Comparison of ENCODE assay signal across 1 cellular context in the genomic region with DNA sequence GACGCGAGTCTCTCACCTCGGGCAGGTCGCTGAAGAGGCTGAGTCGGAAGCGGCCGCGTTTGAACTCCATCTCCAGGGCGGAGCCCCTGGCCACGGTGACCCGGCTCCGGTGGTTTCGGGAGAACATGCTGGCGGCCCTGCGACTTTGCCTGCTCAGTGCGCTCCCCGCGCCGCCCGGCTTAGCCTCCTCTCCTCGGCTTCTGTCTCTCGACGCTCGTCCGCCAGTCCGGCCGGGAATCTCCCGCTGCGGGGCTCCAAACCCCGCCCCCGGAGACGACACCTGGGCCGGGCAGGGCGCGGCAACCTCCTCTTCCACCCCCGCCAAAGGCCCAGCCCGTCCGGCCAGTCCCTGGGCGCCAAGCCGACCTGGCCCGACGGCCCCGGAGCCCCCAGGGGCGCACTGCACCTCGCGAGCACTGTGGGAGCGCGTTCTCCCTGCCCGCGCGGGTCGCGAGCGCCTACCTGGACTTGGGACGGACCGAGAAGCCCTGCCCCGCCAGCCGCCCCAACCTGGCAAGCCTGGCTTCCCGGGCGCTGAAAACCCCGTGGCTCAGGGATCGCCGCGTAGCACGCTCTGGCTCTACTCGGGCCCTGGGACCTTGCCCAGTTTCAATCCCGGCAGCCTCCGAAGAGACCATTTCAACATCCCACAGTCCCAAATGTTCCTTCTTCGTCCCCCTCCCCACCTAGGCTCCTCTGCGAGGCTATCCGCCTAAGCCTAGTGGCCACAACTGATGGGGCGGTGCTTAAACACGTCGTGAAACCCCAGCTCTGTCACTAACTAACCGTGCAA.
TF ChIP-seq lines count a peak whose summit lies in the region.

A gene with protein sequence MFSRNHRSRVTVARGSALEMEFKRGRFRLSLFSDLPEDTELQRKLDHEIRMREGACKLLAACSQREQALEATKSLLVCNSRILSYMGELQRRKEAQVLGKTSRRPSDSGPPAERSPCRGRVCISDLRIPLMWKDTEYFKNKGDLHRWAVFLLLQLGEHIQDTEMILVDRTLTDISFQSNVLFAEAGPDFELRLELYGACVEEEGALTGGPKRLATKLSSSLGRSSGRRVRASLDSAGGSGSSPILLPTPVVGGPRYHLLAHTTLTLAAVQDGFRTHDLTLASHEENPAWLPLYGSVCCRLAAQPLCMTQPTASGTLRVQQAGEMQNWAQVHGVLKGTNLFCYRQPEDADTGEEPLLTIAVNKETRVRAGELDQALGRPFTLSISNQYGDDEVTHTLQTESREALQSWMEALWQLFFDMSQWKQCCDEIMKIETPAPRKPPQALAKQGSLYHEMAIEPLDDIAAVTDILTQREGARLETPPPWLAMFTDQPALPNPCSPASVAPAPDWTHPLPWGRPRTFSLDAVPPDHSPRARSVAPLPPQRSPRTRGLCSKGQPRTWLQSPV (minus strand): TSS at position 248 of the 793 bp plus-strand sequence. CDS start 121 bp downstream, at position 127.

TF ChIP-seq in HepG2, 621 proteins besides CTCF, POLR2A, EP300 and RAD21 (continued from another document and continues in another):
- TF ChIP-seq ZNF432 (CRISPR knock-in tag; IDR thresholded peaks at IDR 0.05; ENCODE audit: borderline replicate concordance) (0 out of 2 replicates have a peak, but pooled peaks have one; percentile 77), THAP11 (CRISPR knock-in tag; IDR thresholded peaks at IDR 0.05) (peak; percentile 76), SIN3A (IDR thresholded peaks at IDR 0.05; ENCODE audit: borderline replicate concordance, low read depth, low read length) (peak; percentile 93), WIZ (CRISPR knock-in tag; IDR thresholded peaks at IDR 0.05) (peak; percentile 47), SMAD9 (CRISPR knock-in tag; IDR thresholded peaks at IDR 0.05) (no peak), ZNF567 (CRISPR knock-in tag; IDR thresholded peaks at IDR 0.05; ENCODE audit: borderline replicate concordance) (peak; percentile 49; the same call in 1 of the 2 replicates), PHF21A (CRISPR knock-in tag; IDR thresholded peaks at IDR 0.05) (peak; percentile 83), ZNF451 (CRISPR knock-in tag; IDR thresholded peaks at IDR 0.05) (peak; percentile 69), REPIN1 (CRISPR knock-in tag; IDR thresholded peaks at IDR 0.05; ENCODE audit: borderline replicate concordance, low read depth) (peak; percentile 60; the same call in 1 of the 2 replicates), PPARG (CRISPR knock-in tag; conservative IDR thresholded peaks at IDR 0.05) (peak; percentile 14; the same call in 1 of the 2 replicates), NCOR1 (IDR thresholded peaks at IDR 0.05; ENCODE audit: borderline replicate concordance, low read length) (no peak; the same call in 1 of the 2 replicates), CBFB (CRISPR knock-in tag; IDR thresholded peaks at IDR 0.05) (0 out of 2 replicates have a peak, but pooled peaks have one; percentile 59), ZFP41 (CRISPR knock-in tag; IDR thresholded peaks at IDR 0.05; ENCODE audit: borderline replicate concordance) (no peak; the same call in 1 of the 2 replicates), SP5 (CRISPR knock-in tag; IDR thresholded peaks at IDR 0.05; ENCODE audit: borderline replicate concordance, low read depth) (peak; percentile 79), MZF1 (CRISPR knock-in tag; IDR thresholded peaks at IDR 0.05; ENCODE audit: borderline replicate concordance) (0 out of 2 replicates have a peak, but pooled peaks have one; percentile 43), ZNF724P (CRISPR knock-in tag; IDR thresholded peaks at IDR 0.05; ENCODE audit: borderline replicate concordance) (peak; percentile 96), RBAK (CRISPR knock-in tag; IDR thresholded peaks at IDR 0.05) (no peak), YEATS4 (CRISPR knock-in tag; IDR thresholded peaks at IDR 0.05; ENCODE audit: borderline replicate concordance) (peak; percentile 93), MYNN (CRISPR knock-in tag; IDR thresholded peaks at IDR 0.05; ENCODE audit: low read depth) (0 out of 2 replicates have a peak, but pooled peaks have one; percentile 29), ZNF230 (CRISPR knock-in tag; IDR thresholded peaks at IDR 0.05) (peak; percentile 90), DNMT3B (CRISPR knock-in tag; conservative IDR thresholded peaks at IDR 0.05) (peak; percentile 70; the same call in 1 of the 2 replicates), MAFG (CRISPR knock-in tag; IDR thresholded peaks at IDR 0.05) (no peak), GTF2F1 (IDR thresholded peaks at IDR 0.05; ENCODE audit: low read length) (peak; percentile 57; the same call in 1 of the 2 replicates), TCF7 (IDR thresholded peaks at IDR 0.05; ENCODE audit: low read depth) (no peak; the same call in 1 of the 2 replicates), MIXL1 (CRISPR knock-in tag; IDR thresholded peaks at IDR 0.05) (peak; percentile 95; the same call in 1 of the 2 replicates), AHR (CRISPR knock-in tag; IDR thresholded peaks at IDR 0.05) (no peak; the same call in 1 of the 2 replicates), MIER3 (CRISPR knock-in tag; IDR thresholded peaks at IDR 0.05; ENCODE audit: borderline replicate concordance) (0 out of 2 replicates have a peak, but pooled peaks have one; percentile 67), ZNF3 (CRISPR knock-in tag; IDR thresholded peaks at IDR 0.05) (no peak), GABPB1 (CRISPR knock-in tag; IDR thresholded peaks at IDR 0.05) (peak; percentile 78; the same call in 1 of the 2 replicates), ZSCAN12 (CRISPR knock-in tag; IDR thresholded peaks at IDR 0.05) (peak; percentile 93; the same call in 1 of the 2 replicates)
- TF ChIP-seq, protein P1, sequence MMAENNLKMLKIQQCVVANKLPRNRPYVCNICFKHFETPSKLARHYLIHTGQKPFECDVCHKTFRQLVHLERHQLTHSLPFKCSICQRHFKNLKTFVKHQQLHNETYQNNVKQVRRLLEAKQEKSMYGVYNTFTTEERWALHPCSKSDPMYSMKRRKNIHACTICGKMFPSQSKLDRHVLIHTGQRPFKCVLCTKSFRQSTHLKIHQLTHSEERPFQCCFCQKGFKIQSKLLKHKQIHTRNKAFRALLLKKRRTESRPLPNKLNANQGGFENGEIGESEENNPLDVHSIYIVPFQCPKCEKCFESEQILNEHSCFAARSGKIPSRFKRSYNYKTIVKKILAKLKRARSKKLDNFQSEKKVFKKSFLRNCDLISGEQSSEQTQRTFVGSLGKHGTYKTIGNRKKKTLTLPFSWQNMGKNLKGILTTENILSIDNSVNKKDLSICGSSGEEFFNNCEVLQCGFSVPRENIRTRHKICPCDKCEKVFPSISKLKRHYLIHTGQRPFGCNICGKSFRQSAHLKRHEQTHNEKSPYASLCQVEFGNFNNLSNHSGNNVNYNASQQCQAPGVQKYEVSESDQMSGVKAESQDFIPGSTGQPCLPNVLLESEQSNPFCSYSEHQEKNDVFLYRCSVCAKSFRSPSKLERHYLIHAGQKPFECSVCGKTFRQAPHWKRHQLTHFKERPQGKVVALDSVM (CRISPR knock-in tag; IDR thresholded peaks at IDR 0.05) = peak; percentile 47; the same call in 1 of the 2 replicates
- TF ChIP-seq, protein P2, sequence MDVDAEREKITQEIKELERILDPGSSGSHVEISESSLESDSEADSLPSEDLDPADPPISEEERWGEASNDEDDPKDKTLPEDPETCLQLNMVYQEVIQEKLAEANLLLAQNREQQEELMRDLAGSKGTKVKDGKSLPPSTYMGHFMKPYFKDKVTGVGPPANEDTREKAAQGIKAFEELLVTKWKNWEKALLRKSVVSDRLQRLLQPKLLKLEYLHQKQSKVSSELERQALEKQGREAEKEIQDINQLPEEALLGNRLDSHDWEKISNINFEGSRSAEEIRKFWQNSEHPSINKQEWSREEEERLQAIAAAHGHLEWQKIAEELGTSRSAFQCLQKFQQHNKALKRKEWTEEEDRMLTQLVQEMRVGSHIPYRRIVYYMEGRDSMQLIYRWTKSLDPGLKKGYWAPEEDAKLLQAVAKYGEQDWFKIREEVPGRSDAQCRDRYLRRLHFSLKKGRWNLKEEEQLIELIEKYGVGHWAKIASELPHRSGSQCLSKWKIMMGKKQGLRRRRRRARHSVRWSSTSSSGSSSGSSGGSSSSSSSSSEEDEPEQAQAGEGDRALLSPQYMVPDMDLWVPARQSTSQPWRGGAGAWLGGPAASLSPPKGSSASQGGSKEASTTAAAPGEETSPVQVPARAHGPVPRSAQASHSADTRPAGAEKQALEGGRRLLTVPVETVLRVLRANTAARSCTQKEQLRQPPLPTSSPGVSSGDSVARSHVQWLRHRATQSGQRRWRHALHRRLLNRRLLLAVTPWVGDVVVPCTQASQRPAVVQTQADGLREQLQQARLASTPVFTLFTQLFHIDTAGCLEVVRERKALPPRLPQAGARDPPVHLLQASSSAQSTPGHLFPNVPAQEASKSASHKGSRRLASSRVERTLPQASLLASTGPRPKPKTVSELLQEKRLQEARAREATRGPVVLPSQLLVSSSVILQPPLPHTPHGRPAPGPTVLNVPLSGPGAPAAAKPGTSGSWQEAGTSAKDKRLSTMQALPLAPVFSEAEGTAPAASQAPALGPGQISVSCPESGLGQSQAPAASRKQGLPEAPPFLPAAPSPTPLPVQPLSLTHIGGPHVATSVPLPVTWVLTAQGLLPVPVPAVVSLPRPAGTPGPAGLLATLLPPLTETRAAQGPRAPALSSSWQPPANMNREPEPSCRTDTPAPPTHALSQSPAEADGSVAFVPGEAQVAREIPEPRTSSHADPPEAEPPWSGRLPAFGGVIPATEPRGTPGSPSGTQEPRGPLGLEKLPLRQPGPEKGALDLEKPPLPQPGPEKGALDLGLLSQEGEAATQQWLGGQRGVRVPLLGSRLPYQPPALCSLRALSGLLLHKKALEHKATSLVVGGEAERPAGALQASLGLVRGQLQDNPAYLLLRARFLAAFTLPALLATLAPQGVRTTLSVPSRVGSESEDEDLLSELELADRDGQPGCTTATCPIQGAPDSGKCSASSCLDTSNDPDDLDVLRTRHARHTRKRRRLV (CRISPR knock-in tag; IDR thresholded peaks at IDR 0.05) = no peak
- TF ChIP-seq, protein P3, sequence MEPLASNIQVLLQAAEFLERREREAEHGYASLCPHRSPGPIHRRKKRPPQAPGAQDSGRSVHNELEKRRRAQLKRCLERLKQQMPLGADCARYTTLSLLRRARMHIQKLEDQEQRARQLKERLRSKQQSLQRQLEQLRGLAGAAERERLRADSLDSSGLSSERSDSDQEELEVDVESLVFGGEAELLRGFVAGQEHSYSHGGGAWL (CRISPR knock-in tag; IDR thresholded peaks at IDR 0.05) = peak; percentile 80
- TF ChIP-seq, protein P4, sequence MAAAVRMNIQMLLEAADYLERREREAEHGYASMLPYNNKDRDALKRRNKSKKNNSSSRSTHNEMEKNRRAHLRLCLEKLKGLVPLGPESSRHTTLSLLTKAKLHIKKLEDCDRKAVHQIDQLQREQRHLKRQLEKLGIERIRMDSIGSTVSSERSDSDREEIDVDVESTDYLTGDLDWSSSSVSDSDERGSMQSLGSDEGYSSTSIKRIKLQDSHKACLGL (CRISPR knock-in tag; IDR thresholded peaks at IDR 0.05) = peak; percentile 85; the same call in 1 of the 2 replicates
- TF ChIP-seq, protein P5, sequence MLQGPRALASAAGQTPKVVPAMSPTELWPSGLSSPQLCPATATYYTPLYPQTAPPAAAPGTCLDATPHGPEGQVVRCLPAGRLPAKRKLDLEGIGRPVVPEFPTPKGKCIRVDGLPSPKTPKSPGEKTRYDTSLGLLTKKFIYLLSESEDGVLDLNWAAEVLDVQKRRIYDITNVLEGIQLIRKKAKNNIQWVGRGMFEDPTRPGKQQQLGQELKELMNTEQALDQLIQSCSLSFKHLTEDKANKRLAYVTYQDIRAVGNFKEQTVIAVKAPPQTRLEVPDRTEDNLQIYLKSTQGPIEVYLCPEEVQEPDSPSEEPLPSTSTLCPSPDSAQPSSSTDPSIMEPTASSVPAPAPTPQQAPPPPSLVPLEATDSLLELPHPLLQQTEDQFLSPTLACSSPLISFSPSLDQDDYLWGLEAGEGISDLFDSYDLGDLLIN (CRISPR knock-in tag; IDR thresholded peaks at IDR 0.05; ENCODE audit: borderline replicate concordance) = peak; percentile 62; the same call in 1 of the 2 replicates
- TF ChIP-seq, protein P6, sequence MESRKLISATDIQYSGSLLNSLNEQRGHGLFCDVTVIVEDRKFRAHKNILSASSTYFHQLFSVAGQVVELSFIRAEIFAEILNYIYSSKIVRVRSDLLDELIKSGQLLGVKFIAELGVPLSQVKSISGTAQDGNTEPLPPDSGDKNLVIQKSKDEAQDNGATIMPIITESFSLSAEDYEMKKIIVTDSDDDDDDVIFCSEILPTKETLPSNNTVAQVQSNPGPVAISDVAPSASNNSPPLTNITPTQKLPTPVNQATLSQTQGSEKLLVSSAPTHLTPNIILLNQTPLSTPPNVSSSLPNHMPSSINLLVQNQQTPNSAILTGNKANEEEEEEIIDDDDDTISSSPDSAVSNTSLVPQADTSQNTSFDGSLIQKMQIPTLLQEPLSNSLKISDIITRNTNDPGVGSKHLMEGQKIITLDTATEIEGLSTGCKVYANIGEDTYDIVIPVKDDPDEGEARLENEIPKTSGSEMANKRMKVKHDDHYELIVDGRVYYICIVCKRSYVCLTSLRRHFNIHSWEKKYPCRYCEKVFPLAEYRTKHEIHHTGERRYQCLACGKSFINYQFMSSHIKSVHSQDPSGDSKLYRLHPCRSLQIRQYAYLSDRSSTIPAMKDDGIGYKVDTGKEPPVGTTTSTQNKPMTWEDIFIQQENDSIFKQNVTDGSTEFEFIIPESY (CRISPR knock-in tag; IDR thresholded peaks at IDR 0.05) = no peak
- TF ChIP-seq, protein P7, sequence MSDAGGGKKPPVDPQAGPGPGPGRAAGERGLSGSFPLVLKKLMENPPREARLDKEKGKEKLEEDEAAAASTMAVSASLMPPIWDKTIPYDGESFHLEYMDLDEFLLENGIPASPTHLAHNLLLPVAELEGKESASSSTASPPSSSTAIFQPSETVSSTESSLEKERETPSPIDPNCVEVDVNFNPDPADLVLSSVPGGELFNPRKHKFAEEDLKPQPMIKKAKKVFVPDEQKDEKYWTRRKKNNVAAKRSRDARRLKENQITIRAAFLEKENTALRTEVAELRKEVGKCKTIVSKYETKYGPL (CRISPR knock-in tag; IDR thresholded peaks at IDR 0.05) = peak; percentile 13; the same call in 1 of the 2 replicates
- TF ChIP-seq, protein P8, sequence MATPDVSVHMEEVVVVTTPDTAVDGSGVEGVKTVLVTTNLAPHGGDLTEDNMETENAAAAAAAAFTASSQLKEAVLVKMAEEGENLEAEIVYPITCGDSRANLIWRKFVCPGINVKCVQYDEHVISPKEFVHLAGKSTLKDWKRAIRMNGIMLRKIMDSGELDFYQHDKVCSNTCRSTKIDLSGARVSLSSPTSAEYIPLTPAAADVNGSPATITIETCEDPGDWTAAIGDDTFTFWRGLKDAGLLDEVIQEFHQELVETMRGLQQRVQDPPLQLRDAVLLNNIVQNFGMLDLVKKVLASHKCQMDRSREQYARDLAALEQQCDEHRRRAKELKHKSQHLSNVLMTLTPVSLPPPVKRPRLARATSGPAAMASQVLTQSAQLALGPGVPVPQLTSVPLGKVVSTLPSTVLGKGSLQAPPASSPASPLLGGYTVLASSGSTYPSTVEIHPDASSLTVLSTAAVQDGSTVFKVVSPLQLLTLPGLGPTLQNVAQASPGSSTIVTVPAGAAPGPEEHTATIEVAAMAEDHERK (CRISPR knock-in tag; IDR thresholded peaks at IDR 0.05; ENCODE audit: low read depth) = no peak
- TF ChIP-seq, protein P9, sequence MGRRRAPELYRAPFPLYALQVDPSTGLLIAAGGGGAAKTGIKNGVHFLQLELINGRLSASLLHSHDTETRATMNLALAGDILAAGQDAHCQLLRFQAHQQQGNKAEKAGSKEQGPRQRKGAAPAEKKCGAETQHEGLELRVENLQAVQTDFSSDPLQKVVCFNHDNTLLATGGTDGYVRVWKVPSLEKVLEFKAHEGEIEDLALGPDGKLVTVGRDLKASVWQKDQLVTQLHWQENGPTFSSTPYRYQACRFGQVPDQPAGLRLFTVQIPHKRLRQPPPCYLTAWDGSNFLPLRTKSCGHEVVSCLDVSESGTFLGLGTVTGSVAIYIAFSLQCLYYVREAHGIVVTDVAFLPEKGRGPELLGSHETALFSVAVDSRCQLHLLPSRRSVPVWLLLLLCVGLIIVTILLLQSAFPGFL (CRISPR knock-in tag; IDR thresholded peaks at IDR 0.05) = no peak
